1 cellular context compared by ENCODE assay signal in genomic region chr14:74879427-74880180, GRCh38.
A peak's percentile ranks its signal among the peaks of the same experiment; 100 is the strongest.
TF ChIP-seq lines count a peak whose summit lies in the region.

No MANE protein-coding gene starts in this region.

TF ChIP-seq in HepG2, 621 proteins besides CTCF, POLR2A, EP300 and RAD21 (continues in another document):
- no peak for TF ChIP-seq HCFC1 (IDR thresholded peaks at IDR 0.05; ENCODE audit: low read depth, low read length)
- no peak for TF ChIP-seq ZNF781 (CRISPR knock-in tag; IDR thresholded peaks at IDR 0.05; ENCODE audit: borderline replicate concordance, not compliant biosample characterization)
- no peak for TF ChIP-seq ARNTL (CRISPR knock-in tag; IDR thresholded peaks at IDR 0.05)
- TF ChIP-seq RARA (CRISPR knock-in tag; IDR thresholded peaks at IDR 0.05): no peak
- no peak for TF ChIP-seq RXRA (CRISPR knock-in tag; IDR thresholded peaks at IDR 0.05)
- no peak for TF ChIP-seq AHR (CRISPR knock-in tag; IDR thresholded peaks at IDR 0.05)
- TF ChIP-seq ZNF607 (CRISPR knock-in tag; IDR thresholded peaks at IDR 0.05; ENCODE audit: borderline replicate concordance): no peak
- no peak for TF ChIP-seq ZNF556 (CRISPR knock-in tag; IDR thresholded peaks at IDR 0.05; ENCODE audit: borderline replicate concordance)
- TF ChIP-seq ZNF605 (CRISPR knock-in tag; IDR thresholded peaks at IDR 0.05): no peak
- TF ChIP-seq ZNF251 (CRISPR knock-in tag; IDR thresholded peaks at IDR 0.05): no peak
- TF ChIP-seq ZSCAN9 (CRISPR knock-in tag; IDR thresholded peaks at IDR 0.05; ENCODE audit: borderline replicate concordance): no peak
- no peak for TF ChIP-seq JDP2 (CRISPR knock-in tag; IDR thresholded peaks at IDR 0.05; ENCODE audit: borderline replicate concordance)
- TF ChIP-seq ZNF841 (CRISPR knock-in tag; IDR thresholded peaks at IDR 0.05; ENCODE audit: borderline replicate concordance): no peak
- TF ChIP-seq SRY (CRISPR knock-in tag; IDR thresholded peaks at IDR 0.05): no peak
- TF ChIP-seq ZNF30 (CRISPR knock-in tag; IDR thresholded peaks at IDR 0.05): no peak
- no peak for TF ChIP-seq ZNF839 (CRISPR knock-in tag; IDR thresholded peaks at IDR 0.05; ENCODE audit: borderline replicate concordance)
- no peak for TF ChIP-seq ZNF614 (CRISPR knock-in tag; IDR thresholded peaks at IDR 0.05; ENCODE audit: borderline replicate concordance)
- no peak for TF ChIP-seq PBX2 (CRISPR knock-in tag; IDR thresholded peaks at IDR 0.05)
- TF ChIP-seq MYC (CRISPR knock-in tag; IDR thresholded peaks at IDR 0.05; ENCODE audit: borderline replicate concordance): no peak
- no peak for TF ChIP-seq NAIF1 (CRISPR knock-in tag; IDR thresholded peaks at IDR 0.05; ENCODE audit: borderline replicate concordance)
- peak; percentile 57; the same call in 1 of the 2 replicates for TF ChIP-seq TFAP4 (IDR thresholded peaks at IDR 0.05; ENCODE audit: borderline replicate concordance, low read depth)
- TF ChIP-seq ZNF496 (CRISPR knock-in tag; IDR thresholded peaks at IDR 0.05; ENCODE audit: insufficient replicate concordance): no peak
- no peak for TF ChIP-seq ZNF160 (CRISPR knock-in tag; IDR thresholded peaks at IDR 0.05)
- no peak for TF ChIP-seq KMT2A (CRISPR knock-in tag; IDR thresholded peaks at IDR 0.05)
- no peak for TF ChIP-seq SP1 (IDR thresholded peaks at IDR 0.05)
- no peak for TF ChIP-seq SP1 (CRISPR knock-in tag; IDR thresholded peaks at IDR 0.05)
- TF ChIP-seq, protein P1, sequence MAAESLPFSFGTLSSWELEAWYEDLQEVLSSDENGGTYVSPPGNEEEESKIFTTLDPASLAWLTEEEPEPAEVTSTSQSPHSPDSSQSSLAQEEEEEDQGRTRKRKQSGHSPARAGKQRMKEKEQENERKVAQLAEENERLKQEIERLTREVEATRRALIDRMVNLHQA (CRISPR knock-in tag; IDR thresholded peaks at IDR 0.05): no peak
- no peak for TF ChIP-seq ZHX1 (CRISPR knock-in tag; IDR thresholded peaks at IDR 0.05; ENCODE audit: low read depth)
- TF ChIP-seq KLF16 (CRISPR knock-in tag; IDR thresholded peaks at IDR 0.05): no peak
- TF ChIP-seq ARID5B (CRISPR knock-in tag; IDR thresholded peaks at IDR 0.05): peak; percentile 25; the same call in 1 of the 2 replicates
- peak; percentile 49; the same call in 1 of the 2 replicates for TF ChIP-seq FOSL2 (CRISPR knock-in tag; IDR thresholded peaks at IDR 0.05)
- peak; percentile 59 for TF ChIP-seq SAP130 (CRISPR knock-in tag; IDR thresholded peaks at IDR 0.05; ENCODE audit: low read depth)
- peak; percentile 77 for TF ChIP-seq FOXA3 (CRISPR knock-in tag; IDR thresholded peaks at IDR 0.05)
- TF ChIP-seq, protein P2, sequence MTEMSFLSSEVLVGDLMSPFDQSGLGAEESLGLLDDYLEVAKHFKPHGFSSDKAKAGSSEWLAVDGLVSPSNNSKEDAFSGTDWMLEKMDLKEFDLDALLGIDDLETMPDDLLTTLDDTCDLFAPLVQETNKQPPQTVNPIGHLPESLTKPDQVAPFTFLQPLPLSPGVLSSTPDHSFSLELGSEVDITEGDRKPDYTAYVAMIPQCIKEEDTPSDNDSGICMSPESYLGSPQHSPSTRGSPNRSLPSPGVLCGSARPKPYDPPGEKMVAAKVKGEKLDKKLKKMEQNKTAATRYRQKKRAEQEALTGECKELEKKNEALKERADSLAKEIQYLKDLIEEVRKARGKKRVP (CRISPR knock-in tag; IDR thresholded peaks at IDR 0.05): peak in 1 of 2 experiments; percentile 67; a peak in 1 of 4 replicates
- no peak for TF ChIP-seq ZNF343 (CRISPR knock-in tag; IDR thresholded peaks at IDR 0.05)
- no peak for TF ChIP-seq CENPT (CRISPR knock-in tag; IDR thresholded peaks at IDR 0.05; ENCODE audit: low read depth)
- no peak for TF ChIP-seq NRL (CRISPR knock-in tag; IDR thresholded peaks at IDR 0.05; ENCODE audit: borderline replicate concordance)
- TF ChIP-seq HOXA3 (CRISPR knock-in tag; IDR thresholded peaks at IDR 0.05): no peak
- no peak for TF ChIP-seq ZNF329 (CRISPR knock-in tag; IDR thresholded peaks at IDR 0.05; ENCODE audit: low read depth)
- TF ChIP-seq PITX1 (CRISPR knock-in tag; IDR thresholded peaks at IDR 0.05): no peak
- TF ChIP-seq TFE3 (CRISPR knock-in tag; IDR thresholded peaks at IDR 0.05): no peak
- TF ChIP-seq REPIN1 (CRISPR knock-in tag; IDR thresholded peaks at IDR 0.05; ENCODE audit: borderline replicate concordance, low read depth): no peak
- TF ChIP-seq KAT2B (IDR thresholded peaks at IDR 0.05; ENCODE audit: borderline replicate concordance, low read depth, low read length): no peak
- no peak for TF ChIP-seq HMG20B (CRISPR knock-in tag; conservative IDR thresholded peaks at IDR 0.05)
- no peak for TF ChIP-seq POLR2AphosphoS5 (IDR thresholded peaks at IDR 0.05; ENCODE audit: low read depth, low read length)
- no peak for TF ChIP-seq FOXP1 (IDR thresholded peaks at IDR 0.05)
- 0 out of 2 replicates have a peak, but pooled peaks have one; percentile 23 for TF ChIP-seq FOXP1 (CRISPR knock-in tag; IDR thresholded peaks at IDR 0.05)
- TF ChIP-seq ZNF20 (CRISPR knock-in tag; IDR thresholded peaks at IDR 0.05): no peak
- TF ChIP-seq, protein P3, sequence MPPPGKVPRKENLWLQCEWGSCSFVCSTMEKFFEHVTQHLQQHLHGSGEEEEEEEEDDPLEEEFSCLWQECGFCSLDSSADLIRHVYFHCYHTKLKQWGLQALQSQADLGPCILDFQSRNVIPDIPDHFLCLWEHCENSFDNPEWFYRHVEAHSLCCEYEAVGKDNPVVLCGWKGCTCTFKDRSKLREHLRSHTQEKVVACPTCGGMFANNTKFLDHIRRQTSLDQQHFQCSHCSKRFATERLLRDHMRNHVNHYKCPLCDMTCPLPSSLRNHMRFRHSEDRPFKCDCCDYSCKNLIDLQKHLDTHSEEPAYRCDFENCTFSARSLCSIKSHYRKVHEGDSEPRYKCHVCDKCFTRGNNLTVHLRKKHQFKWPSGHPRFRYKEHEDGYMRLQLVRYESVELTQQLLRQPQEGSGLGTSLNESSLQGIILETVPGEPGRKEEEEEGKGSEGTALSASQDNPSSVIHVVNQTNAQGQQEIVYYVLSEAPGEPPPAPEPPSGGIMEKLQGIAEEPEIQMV (CRISPR knock-in tag; IDR thresholded peaks at IDR 0.05; ENCODE audit: low read depth): no peak
- no peak for TF ChIP-seq SNAPC4 (CRISPR knock-in tag; IDR thresholded peaks at IDR 0.05)
- no peak for TF ChIP-seq ZFP82 (CRISPR knock-in tag; IDR thresholded peaks at IDR 0.05; ENCODE audit: borderline replicate concordance)
- no peak for TF ChIP-seq SMYD3 (CRISPR knock-in tag; IDR thresholded peaks at IDR 0.05)
- no peak for TF ChIP-seq POLR2AphosphoS2 (IDR thresholded peaks at IDR 0.05; ENCODE audit: low read depth, low read length)
- no peak for TF ChIP-seq PAX8 (CRISPR knock-in tag; IDR thresholded peaks at IDR 0.05; ENCODE audit: borderline replicate concordance)
- TF ChIP-seq FOXK1 (CRISPR knock-in tag; IDR thresholded peaks at IDR 0.05; ENCODE audit: borderline replicate concordance, low read depth): no peak
